21 cellular contexts compared by ENCODE assay signal in genomic region chr9:68709291-68709970, GRCh38. TPM values are rescaled to one million over a fixed set of nuclear protein-coding genes. Genes with fewer than 3 reads are reported as not detected.
"Had no signal": no experiment of that assay in that cellular context is flagged by ENCODE, and none has a peak within 500 bp of the region (broad histone marks: within the 10 kb centered on the region; RNA-seq: fewer than 3 reads in every experiment).

No MANE protein-coding gene starts in this region.

- H3K4me3 ChIP-seq: lung, pancreas, sigmoid colon, tibial nerve had no signal

- H3K36me3 ChIP-seq: pancreas, sigmoid colon, tibial nerve had no signal

- H3K9me3 ChIP-seq: pancreas, sigmoid colon, tibial nerve had no signal

- H3K9me3 Mint-ChIP-seq: activated naive CD4-positive, alpha-beta T cell treated with anti-CD3 and anti-CD28 coated beads, Interleukin-2, amount 50 U/mL, for 72 hours; activated T-helper 17 cell treated with anti-CD3 and anti-CD28 coated beads, Interleukin-2, amount 50 U/mL, for 72 hours; dendritic cell treated with granulocyte-macrophage colony-stimulating factor and Interleukin-4, amounts not matched to agents 40 ng/mL and 50 ng/mL, for 4 days; mesothelial cell of epicardium; nephron progenitor cell; stimulated activated naive CD8-positive, alpha-beta T cell treated with anti-CD3 and anti-CD28 coated beads, Interleukin-15, Interleukin-2, amounts not matched to agents 100 ng/mL and 50 ng/mL, for 24 hours; T-cell; T-helper 2 cell treated with Interferon-gamma antibody and Interleukin-4, amounts not matched to agents 5 μg/mL and 100 μg/mL, for 36 hours had no signal

- H3K4me1 ChIP-seq: foreskin keratinocyte had no signal

- H3K36me3 Mint-ChIP-seq: brain, mesothelial cell of epicardium, T-cell had no signal

- H3K27ac Mint-ChIP-seq: activated naive CD4-positive, alpha-beta T cell treated with anti-CD3 and anti-CD28 coated beads, Interleukin-2, amount 50 U/mL, for 72 hours; activated T-helper 17 cell treated with anti-CD3 and anti-CD28 coated beads, Interleukin-2, amount 50 U/mL, for 72 hours; dendritic cell treated with granulocyte-macrophage colony-stimulating factor and Interleukin-4, amounts not matched to agents 40 ng/mL and 50 ng/mL, for 4 days; mesothelial cell of epicardium; nephron progenitor cell; stimulated activated naive CD8-positive, alpha-beta T cell treated with anti-CD3 and anti-CD28 coated beads, Interleukin-15, Interleukin-2, amounts not matched to agents 100 ng/mL and 50 ng/mL, for 24 hours; T-cell; T-helper 2 cell treated with Interferon-gamma antibody and Interleukin-4, amounts not matched to agents 5 μg/mL and 100 μg/mL, for 36 hours had no signal

- ATAC-seq: activated naive CD4-positive, alpha-beta T cell treated with anti-CD3 and anti-CD28 coated beads, Interleukin-2, amount 50 U/mL, for 72 hours; activated T-helper 17 cell treated with anti-CD3 and anti-CD28 coated beads, Interleukin-2, amount 50 U/mL, for 72 hours; foreskin keratinocyte; pancreas; T-cell had no signal

- DNase-seq: activated T-cell treated with anti-CD3 and anti-CD28 coated beads, Interleukin-2, amount 50 U/mL, for 1 hour; aorta; effector CD4-positive, alpha-beta T cell; foreskin keratinocyte; kidney; nephron progenitor cell; pancreas; sigmoid colon; stimulated activated CD4-positive, alpha-beta T cell treated with anti-CD3 and anti-CD28 coated beads, Interleukin-4, amount 100 ng/mL, for 24 hours; T-cell had no signal

- FAIRE-seq: pancreas, TTC549 had no signal

- H3K27ac ChIP-seq: foreskin keratinocyte, pancreas, sigmoid colon, tibial nerve had no signal

- H3K4me3 Mint-ChIP-seq: activated T-helper 17 cell treated with anti-CD3 and anti-CD28 coated beads, Interleukin-2, amount 50 U/mL, for 72 hours; dendritic cell treated with granulocyte-macrophage colony-stimulating factor and Interleukin-4, amounts not matched to agents 40 ng/mL and 50 ng/mL, for 4 days; mesothelial cell of epicardium; nephron progenitor cell; stimulated activated naive CD8-positive, alpha-beta T cell treated with anti-CD3 and anti-CD28 coated beads, Interleukin-15, Interleukin-2, amounts not matched to agents 100 ng/mL and 50 ng/mL, for 24 hours; T-cell; T-helper 2 cell treated with Interferon-gamma antibody and Interleukin-4, amounts not matched to agents 5 μg/mL and 100 μg/mL, for 36 hours had no signal

- H3K27me3 ChIP-seq: pancreas had no signal

RNA-seq across cellular contexts. Expression of gene PIP5K1B, which starts 4.4 kb away (rescaled TPM):
- total RNA-seq: chondrocyte had no signal
- polyA plus RNA-seq: foreskin keratinocyte had no signal
